1 cellular context compared by ENCODE assay signal in the genomic region with DNA sequence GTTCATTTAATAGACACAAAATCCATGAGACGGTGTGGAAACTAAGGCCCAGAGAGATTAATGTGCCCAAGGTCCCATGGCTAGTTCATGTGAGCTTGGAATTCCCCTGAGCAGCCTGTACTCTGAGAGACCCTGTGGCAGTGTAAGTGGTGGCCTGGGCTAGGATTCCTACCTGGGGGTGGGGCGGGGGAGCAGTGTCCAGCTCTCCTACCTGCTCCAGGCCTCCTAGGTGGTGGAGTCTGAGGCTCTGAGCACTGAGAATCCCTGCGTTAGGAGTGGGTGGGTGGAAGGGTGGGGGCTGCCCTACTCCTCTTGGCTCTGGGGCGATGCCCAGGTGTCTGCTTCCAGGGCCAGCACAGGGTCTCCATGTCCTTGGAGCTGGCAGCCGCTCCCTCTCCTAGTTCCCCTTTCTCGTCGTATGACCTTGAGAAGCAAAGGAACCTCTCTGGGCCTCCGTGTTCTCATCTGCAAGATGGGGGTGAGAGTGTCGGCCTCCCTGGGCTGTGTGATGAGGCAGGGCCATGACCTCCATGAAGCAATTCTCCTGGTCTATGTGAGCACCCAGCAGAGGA.
TF ChIP-seq lines count a peak whose summit lies in the region.

No MANE protein-coding gene starts in this region.

TF ChIP-seq in HepG2, 621 proteins besides CTCF, POLR2A, EP300 and RAD21:
- TF ChIP-seq ZNF317 (CRISPR knock-in tag; IDR thresholded peaks at IDR 0.05), result no peak
- TF ChIP-seq MTA1 (CRISPR knock-in tag; IDR thresholded peaks at IDR 0.05; ENCODE audit: borderline replicate concordance), result 0 out of 2 replicates have a peak, but pooled peaks have one; percentile 1
- TF ChIP-seq SALL1 (CRISPR knock-in tag; IDR thresholded peaks at IDR 0.05), result no peak
